In genomic region chr17:40089085-40089895, GRCh38 we compare ENCODE assay signal across 16 cellular contexts. TPM values are rescaled to one million over a fixed set of nuclear protein-coding genes. Genes with fewer than 3 reads are reported as not detected.
DNase-seq lines count a peak whose midpoint lies in the region; ATAC-seq and TF ChIP-seq lines count a peak whose summit lies in the region.
"Had no signal": no experiment of that assay in that cellular context is flagged by ENCODE, and none has a peak within 500 bp of the region (broad histone marks: within the 10 kb centered on the region; RNA-seq: fewer than 3 reads in every experiment).

No MANE protein-coding gene starts in this region.

- no peak for TF ChIP-seq POLR2A in heart left ventricle (IDR thresholded peaks at IDR 0.05)

- DNase-seq in heart left ventricle (no peak), Right ventricle myocardium superior (no peak), osteoblast (ENCODE audit: insufficient read length, low spot score, missing footprints) (peak; percentile 68), ureter (ENCODE audit: low spot score) (peak; percentile 43), putamen (ENCODE audit: low spot score) (no peak), NOMO-1 treated with DMSO at 0.1 percent for 48 hours (lab: John Stamatoyannopoulos, UW; ENCODE audit: unreplicated experiment) (no peak), MG63 (no peak)
- DNase-seq: ACHN; activated CD4-positive, alpha-beta T cell treated with anti-CD3 and anti-CD28 coated beads, Interleukin-2, amount 50 U/mL, for 1 hour; activated T-cell treated with anti-CD3 and anti-CD28 coated beads, Interleukin-2, amount 50 U/mL, for 72 hours; dermis blood vessel endothelial cell; NCI-H1048 had no signal

- H3K4me2 ChIP-seq in osteoblast (ENCODE audit: insufficient read depth, low read length): no peak overlapping the region

- intact Hi-C loops in heart left ventricle (cut with DNase I) (loop anchor here in 4 of 10 donors (5.0 to 10.0 kb wide), 3 partner anchors 52 to 77 kb away; no protein-coding TSS in a partner anchor), Right ventricle myocardium superior (cut with DNase I) (no loop called here)
- intact Hi-C loops in dendritic cell treated with granulocyte-macrophage colony-stimulating factor and Interleukin-4, amounts not matched to agents 40 ng/mL and 50 ng/mL, for 4 days (cut with micrococcal nuclease): loop anchor here (10.0 kb wide), 1 partner anchor 54 kb away; no protein-coding TSS in a partner anchor

- peaks cover 0 to 89% (median 70%) of the 10 kb centered on the region in 9 donors for H3K36me3 ChIP-seq in heart left ventricle
- H3K36me3 ChIP-seq in osteoblast (ENCODE audit: insufficient read depth, low read length): peaks cover 53% of the 10 kb centered on the region
- H3K36me3 ChIP-seq in MG63: peaks cover 32% of the 10 kb centered on the region

- H3K79me2 ChIP-seq in osteoblast (ENCODE audit: insufficient read depth, low read length): no peaks in the 10 kb centered on the region

- H3K27me3 Mint-ChIP-seq in dendritic cell treated with granulocyte-macrophage colony-stimulating factor and Interleukin-4, amounts not matched to agents 40 ng/mL and 50 ng/mL, for 4 days: peaks cover 3% of the 10 kb centered on the region
- H3K27me3 Mint-ChIP-seq: stimulated activated naive CD8-positive, alpha-beta T cell treated with anti-CD3 and anti-CD28 coated beads, Interleukin-15, Interleukin-2, amounts not matched to agents 100 ng/mL and 50 ng/mL, for 24 hours had no signal

- no peak overlapping the region for H3K4me3 Mint-ChIP-seq in dendritic cell treated with granulocyte-macrophage colony-stimulating factor and Interleukin-4, amounts not matched to agents 40 ng/mL and 50 ng/mL, for 4 days
- H3K4me3 Mint-ChIP-seq: activated T-cell treated with anti-CD3 and anti-CD28 coated beads, Interleukin-2, amount 50 U/mL, for 72 hours; stimulated activated naive CD8-positive, alpha-beta T cell treated with anti-CD3 and anti-CD28 coated beads, Interleukin-15, Interleukin-2, amounts not matched to agents 100 ng/mL and 50 ng/mL, for 24 hours had no signal

- H3K9me3 ChIP-seq in heart left ventricle (no peaks in the 10 kb centered on the region), osteoblast (ENCODE audit: low read depth, low read length) (no peaks in the 10 kb centered on the region), MG63 (no peaks in the 10 kb centered on the region)

- H3K4me1 ChIP-seq in heart left ventricle (peaks cover 0 to 60% (median 42%) of the 10 kb centered on the region in 12 donors), osteoblast (ENCODE audit: insufficient read depth, low read length) (no peaks in the 10 kb centered on the region)

- no peaks in the 10 kb centered on the region for H3K9me3 Mint-ChIP-seq in dendritic cell treated with granulocyte-macrophage colony-stimulating factor and Interleukin-4, amounts not matched to agents 40 ng/mL and 50 ng/mL, for 4 days
- H3K9me3 Mint-ChIP-seq: activated T-cell treated with anti-CD3 and anti-CD28 coated beads, Interleukin-2, amount 50 U/mL, for 72 hours; stimulated activated naive CD8-positive, alpha-beta T cell treated with anti-CD3 and anti-CD28 coated beads, Interleukin-15, Interleukin-2, amounts not matched to agents 100 ng/mL and 50 ng/mL, for 24 hours had no signal

- peaks cover 10% of the 10 kb centered on the region for H3K4me1 Mint-ChIP-seq in dendritic cell treated with granulocyte-macrophage colony-stimulating factor and Interleukin-4, amounts not matched to agents 40 ng/mL and 50 ng/mL, for 4 days (ENCODE audit: low read depth)

- H3K36me3 Mint-ChIP-seq in dendritic cell treated with granulocyte-macrophage colony-stimulating factor and Interleukin-4, amounts not matched to agents 40 ng/mL and 50 ng/mL, for 4 days (ENCODE audit: low read depth): peaks cover 75% of the 10 kb centered on the region

- peak overlapping the region in 10 of 12 donors; percentile 46 to 100 (median 64) for H3K27ac ChIP-seq in heart left ventricle
- H3K27ac ChIP-seq in osteoblast (ENCODE audit: low read depth, low read length): no peak overlapping the region

- ATAC-seq in heart left ventricle: no peak
- no peak for ATAC-seq in Right ventricle myocardium superior (ENCODE audit: poor library complexity)
- ATAC-seq: activated T-cell treated with anti-CD3 and anti-CD28 coated beads, Interleukin-2, amount 50 U/mL, for 72 hours; HCT116 had no signal

- no peak overlapping the region for H2AFZ ChIP-seq in osteoblast (ENCODE audit: low read length)

- 79 to 83% (median 80%) methylated on average over 26 of the region's 26 CpGs for WGBS in heart left ventricle, 4 donors

- no peak for TF ChIP-seq CTCF in heart left ventricle (IDR thresholded peaks at IDR 0.05)
- no peak for TF ChIP-seq CTCF in osteoblast (IDR thresholded peaks at IDR 0.05; ENCODE audit: extremely low read depth, low read depth, low read length)

- peak overlapping the region; percentile 10 for H3K27ac Mint-ChIP-seq in dendritic cell treated with granulocyte-macrophage colony-stimulating factor and Interleukin-4, amounts not matched to agents 40 ng/mL and 50 ng/mL, for 4 days
- H3K27ac Mint-ChIP-seq: stimulated activated naive CD8-positive, alpha-beta T cell treated with anti-CD3 and anti-CD28 coated beads, Interleukin-15, Interleukin-2, amounts not matched to agents 100 ng/mL and 50 ng/mL, for 24 hours had no signal

- no peaks in the 10 kb centered on the region for H4K20me1 ChIP-seq in osteoblast (ENCODE audit: insufficient read depth, low read length)

- H3K4me3 ChIP-seq in heart left ventricle (no peak overlapping the region), osteoblast (ENCODE audit: insufficient read depth, low read length) (no peak overlapping the region), MG63 (no peak overlapping the region)
- H3K4me3 ChIP-seq: skin epidermis had no signal

- no peaks in the 10 kb centered on the region for H3K27me3 ChIP-seq in heart left ventricle
- no peaks in the 10 kb centered on the region for H3K27me3 ChIP-seq in osteoblast (ENCODE audit: insufficient read depth, low read length)
- H3K27me3 ChIP-seq in MG63: no peaks in the 10 kb centered on the region

RNA-seq across cellular contexts. Expression of gene NR1D1, which starts 11.1 kb away (rescaled TPM):
- total RNA-seq in heart left ventricle (10 to 100 TPM in 6 of 9 donors, 1 to 10 TPM in 3; 5.8 to 36.1 (median 21.8) TPM), Right ventricle myocardium superior (21.1 TPM), osteoblast (5.1 and 7.1 TPM in 2 replicates), ureter (26.0 TPM)
- 10 to 100 TPM in 1 of 2 donors, 1 to 10 TPM in 1; 6.1 to 20.2 TPM for polyA plus RNA-seq in heart left ventricle
- 0.07 and 1.3 TPM in 2 replicates for total RNA-seq in MG63 (2014; rRNA removed; shearing (Covaris generic); ENCODE audit: low replicate concordance)

RNA-seq across cellular contexts. Expression of gene THRA, which starts 26.5 kb away (rescaled TPM):
- total RNA-seq in heart left ventricle (100 to 1,000 TPM in 1 of 9 donors, 10 to 100 TPM in 8; 63.2 to 105 (median 73.2) TPM), Right ventricle myocardium superior (80.0 TPM), osteoblast (30.6 and 33.3 TPM in 2 replicates), ureter (54.7 TPM)
- 10 to 100 TPM; 50.6 to 56.2 TPM for polyA plus RNA-seq in heart left ventricle
- total RNA-seq in MG63 (2014; rRNA removed; shearing (Covaris generic); ENCODE audit: low replicate concordance): 11.5 and 18.1 TPM in 2 replicates

RNA-seq across cellular contexts. Expression of gene MSL1, which starts 32.5 kb away (rescaled TPM):
- 10 to 100 TPM; 32.0 to 54.1 (median 45.1) TPM for total RNA-seq in heart left ventricle
- 10 to 100 TPM; 32.2 to 54.7 TPM for polyA plus RNA-seq in heart left ventricle
- total RNA-seq in Right ventricle myocardium superior: 46.8 TPM
- 53.3 and 60.1 TPM in 2 replicates for total RNA-seq in osteoblast
- total RNA-seq in ureter: 91.3 TPM
- 44.9 and 53.4 TPM in 2 replicates for total RNA-seq in MG63 (2014; rRNA removed; shearing (Covaris generic); ENCODE audit: low replicate concordance)

RNA-seq across cellular contexts. Expression of gene MED24, which starts 35.1 kb away (rescaled TPM):
- total RNA-seq in heart left ventricle: 10 to 100 TPM; 51.1 to 75.4 (median 58.3) TPM
- polyA plus RNA-seq in heart left ventricle: 10 to 100 TPM; 52.7 to 61.8 TPM
- total RNA-seq in Right ventricle myocardium superior: 54.0 TPM
- 33.6 and 36.6 TPM in 2 replicates for total RNA-seq in osteoblast
- 87.9 TPM for total RNA-seq in ureter
- total RNA-seq in MG63 (2014; rRNA removed; shearing (Covaris generic); ENCODE audit: low replicate concordance): 83.1 and 96.3 TPM in 2 replicates

RNA-seq across cellular contexts. Expression of gene CASC3, which starts 51.0 kb away (rescaled TPM):
- total RNA-seq in heart left ventricle (10 to 100 TPM; 26.5 to 54.3 (median 42.2) TPM), Right ventricle myocardium superior (45.9 TPM), osteoblast (40.7 and 45.2 TPM in 2 replicates), ureter (121 TPM)
- polyA plus RNA-seq in heart left ventricle: 10 to 100 TPM; 27.9 to 33.4 TPM
- total RNA-seq in MG63 (2014; rRNA removed; shearing (Covaris generic); ENCODE audit: low replicate concordance): 50.2 and 63.6 TPM in 2 replicates

Comparison
In these comparisons a context has a peak if more than half of its experiments do, and no peak if none do; other contexts are left out.
1. DNase-seq: peak in osteoblast (single experiment) and ureter (single experiment); none in heart left ventricle (0 of 5), Right ventricle myocardium superior (single experiment), putamen (single experiment), NOMO-1 treated with DMSO at 0.1 percent for 48 hours (single experiment) and MG63 (single experiment).